ENCODE assay signal across 9 cellular contexts in the genomic region with DNA sequence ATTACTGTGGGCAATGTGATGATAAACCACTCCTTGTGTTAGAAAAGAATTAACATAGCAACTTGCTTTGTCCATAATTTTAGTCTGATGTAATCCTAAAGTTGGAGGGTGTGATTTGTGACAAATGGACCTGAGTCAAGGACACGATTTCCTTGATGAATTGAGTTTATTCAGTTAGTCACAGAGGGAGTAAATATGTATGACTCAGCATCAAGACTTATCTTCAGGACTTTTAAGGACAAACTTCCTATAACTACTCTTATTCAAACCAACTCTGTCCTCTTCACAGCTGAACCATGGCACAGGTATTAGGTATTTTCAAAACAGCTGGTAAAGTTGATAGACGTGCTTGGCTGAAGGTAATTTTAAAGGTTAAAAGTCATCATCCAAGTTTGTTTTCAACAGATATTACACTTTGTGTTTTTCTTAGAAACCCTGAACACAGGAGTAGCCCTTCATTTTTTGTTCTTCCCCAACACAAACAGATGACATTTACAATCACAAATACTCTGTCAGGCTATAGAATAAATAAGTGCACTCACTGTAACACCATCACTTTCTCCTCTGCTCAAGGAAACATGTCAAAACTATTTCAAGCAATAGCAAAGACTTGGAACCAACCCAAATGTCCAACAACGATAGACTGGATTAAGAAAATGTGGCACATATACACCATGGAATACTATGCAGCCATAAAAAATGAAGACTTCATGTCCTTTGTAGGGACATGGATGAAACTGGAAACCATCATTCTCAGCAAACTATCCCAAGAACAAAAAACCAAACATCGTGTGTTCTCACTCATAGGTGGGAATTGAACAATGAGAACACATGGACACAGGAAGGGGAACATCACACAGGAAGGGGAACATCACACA. TPM values are rescaled to one million over a fixed set of nuclear protein-coding genes. Genes with fewer than 3 reads are reported as not detected.
DNase-seq lines count a peak whose midpoint lies in the region; ATAC-seq, FAIRE-seq and TF ChIP-seq lines count a peak whose summit lies in the region.
"Had no signal": no experiment of that assay in that cellular context is flagged by ENCODE, and none has a peak within 500 bp of the region (broad histone marks: within the 10 kb centered on the region; RNA-seq: fewer than 3 reads in every experiment).

No MANE protein-coding gene starts in this region.

- H3K27me3 ChIP-seq in bronchial epithelial cell (ENCODE audit: control insufficient read depth, insufficient read depth, low read length) (no peaks in the 10 kb centered on the region), right lobe of liver (no peaks in the 10 kb centered on the region)

- intact Hi-C loops in right lobe of liver (cut with DNase I), result no loop called here

- H3K9me3 ChIP-seq in right lobe of liver, result no peaks in the 10 kb centered on the region

- H3K4me3 ChIP-seq in bronchial epithelial cell (ENCODE audit: low read depth, low read length), result no peak overlapping the region
- H3K4me3 ChIP-seq in right lobe of liver, result no peak overlapping the region

- DNase-seq in AG08396 (ENCODE audit: low spot score) (peak; percentile 60), HS-5 (ENCODE audit: low read depth) (peak; percentile 82), bronchial epithelial cell (ENCODE audit: low read depth) (peak; percentile 98), right lobe of liver (no peak), activated gamma-delta T cell (lab: John Stamatoyannopoulos, UW) (no peak), NCI-H1105 (lab: John Stamatoyannopoulos, UW) (no peak), NCI-H69 (lab: John Stamatoyannopoulos, UW) (no peak)
- no peak for DNase-seq in activated CD8-positive, alpha-beta memory T cell treated with anti-CD3 and anti-CD28 coated beads for 24 hours
- DNase-seq: Kasumi-1 had no signal

- TF ChIP-seq POLR2A in right lobe of liver (IDR thresholded peaks at IDR 0.05), result no peak

- H3K36me3 ChIP-seq in bronchial epithelial cell (ENCODE audit: control insufficient read depth, insufficient read depth, low read length) (no peaks in the 10 kb centered on the region), right lobe of liver (no peaks in the 10 kb centered on the region)

- 35% methylated on average over 3 of the region's 4 CpGs for WGBS in right lobe of liver (ENCODE audit: insufficient coverage, low coverage, low lambda C conversion rate, missing lambda C conversion rate)

- TF ChIP-seq CTCF in bronchial epithelial cell (IDR thresholded peaks at IDR 0.05; ENCODE audit: insufficient read depth, low read length, severe bottlenecking), result no peak
- no peak for TF ChIP-seq CTCF in right lobe of liver (IDR thresholded peaks at IDR 0.05)

- ATAC-seq in right lobe of liver, result peak in 3 of 4 donors; percentile 33 to 92 (median 33)

- peaks cover 0 to 14% (median 2%) of the 10 kb centered on the region in 4 donors for H3K4me1 ChIP-seq in right lobe of liver

- no peak overlapping the region for H3K27ac ChIP-seq in right lobe of liver

- no peak for FAIRE-seq in bronchial epithelial cell (lab: Jason Lieb, UNC)

RNA-seq across cellular contexts. Expression of a gene that starts 54.5 kb away (rescaled TPM):
- total RNA-seq in bronchial epithelial cell (41.6 and 50.0 TPM in 2 replicates), right lobe of liver (10 to 100 TPM; 15.8 to 35.6 (median 19.9) TPM)

Comparison
In these comparisons a context has a peak if more than half of its experiments do, and no peak if none do; other contexts are left out.
1. DNase-seq: peak in AG08396 (single experiment), HS-5 (single experiment) and bronchial epithelial cell (single experiment); none in right lobe of liver (0 of 3), activated gamma-delta T cell (single experiment), NCI-H1105 (single experiment), activated CD8-positive, alpha-beta memory T cell treated with anti-CD3 and anti-CD28 coated beads for 24 hours (single experiment) and NCI-H69 (single experiment).